In the genomic region with DNA sequence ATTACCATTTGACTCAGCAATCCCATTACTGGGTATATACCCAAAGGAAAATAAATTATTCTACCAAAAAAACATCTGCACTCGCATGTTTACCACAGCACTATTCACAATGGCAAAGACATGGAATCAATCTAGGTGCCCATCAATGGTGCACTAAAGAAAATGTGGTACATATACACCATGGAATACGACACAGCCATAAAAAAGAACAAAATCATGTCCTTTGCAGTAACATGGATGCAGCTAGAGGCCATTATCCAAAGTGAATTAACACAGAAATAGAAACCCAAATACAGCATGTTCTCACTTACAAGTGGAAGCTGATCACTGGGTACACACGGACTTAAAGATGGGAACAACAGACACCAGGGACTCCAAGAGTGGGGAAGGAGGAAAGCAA, we compare ENCODE assay signal across 2 cellular contexts.
TF ChIP-seq lines count a peak whose summit lies in the region.

No MANE protein-coding gene starts in this region.

TF ChIP-seq in HEK293, 187 proteins besides CTCF, POLR2A, EP300 and RAD21:
- TF ChIP-seq ZNF830 (tag by site-specific recombination; IDR thresholded peaks at IDR 0.05; ENCODE audit: low read depth) (no peak), TCF7L2 (IDR thresholded peaks at IDR 0.05; ENCODE audit: borderline replicate concordance, low read depth, low read length) (no peak), ZNF146 (tag by site-specific recombination; IDR thresholded peaks at IDR 0.05) (peak; percentile 87)

TF ChIP-seq in K562, 482 proteins besides CTCF, POLR2A, EP300 and RAD21:
- TF ChIP-seq ZNF146 (CRISPR knock-in tag; IDR thresholded peaks at IDR 0.05; ENCODE audit: unreplicated experiment) (peak; percentile 56), LARP7 (IDR thresholded peaks at IDR 0.05) (no peak)
